Comparison of ENCODE assay signal across 2 cellular contexts in genomic region chr1:47435506-47436303, GRCh38.
A peak's percentile ranks its signal among the peaks of the same experiment; 100 is the strongest.
TF ChIP-seq lines count a peak whose summit lies in the region.

No MANE protein-coding gene starts in this region.

TF ChIP-seq in SK-N-SH, 30 proteins besides CTCF, POLR2A, EP300 and RAD21 (continued from another document):
- TF ChIP-seq REST (IDR thresholded peaks at IDR 0.05; ENCODE audit: low read depth, low read length) = 0 out of 2 replicates have a peak, but pooled peaks have one; percentile 14
- no peak for TF ChIP-seq GABPA (IDR thresholded peaks at IDR 0.05; ENCODE audit: low read depth)
- no peak for TF ChIP-seq ELF1 (IDR thresholded peaks at IDR 0.05)
- no peak for TF ChIP-seq MAX (IDR thresholded peaks at IDR 0.05; ENCODE audit: low read depth)
- no peak for TF ChIP-seq ZBTB33 (IDR thresholded peaks at IDR 0.05; ENCODE audit: borderline replicate concordance, low read depth)

TF ChIP-seq in SK-N-SH treated with all-trans-retinoic acid at 6 μM for 48 hours, 23 proteins besides CTCF, POLR2A, EP300 and RAD21 (continued from another document):
- TF ChIP-seq POU6F1 (CRISPR knock-in tag; IDR thresholded peaks at IDR 0.05; ENCODE audit: borderline replicate concordance, low read depth) (no peak), SNAI2 (CRISPR knock-in tag; IDR thresholded peaks at IDR 0.05) (no peak), ZFP3 (CRISPR knock-in tag; IDR thresholded peaks at IDR 0.05) (no peak), PATZ1 (CRISPR knock-in tag; IDR thresholded peaks at IDR 0.05; ENCODE audit: borderline replicate concordance) (no peak), ARNTL (CRISPR knock-in tag; IDR thresholded peaks at IDR 0.05; ENCODE audit: borderline replicate concordance, low read depth) (no peak), BACH2 (CRISPR knock-in tag; IDR thresholded peaks at IDR 0.05; ENCODE audit: borderline replicate concordance) (no peak), OSR1 (CRISPR knock-in tag; IDR thresholded peaks at IDR 0.05) (no peak), TCF4 (CRISPR knock-in tag; IDR thresholded peaks at IDR 0.05; ENCODE audit: borderline replicate concordance) (no peak), ESRRG (CRISPR knock-in tag; IDR thresholded peaks at IDR 0.05) (no peak), ZNF8 (CRISPR knock-in tag; IDR thresholded peaks at IDR 0.05) (no peak), ISL1 (CRISPR knock-in tag; IDR thresholded peaks at IDR 0.05) (no peak)
